Comparison of ENCODE assay signal across 10 cellular contexts in the genomic region with DNA sequence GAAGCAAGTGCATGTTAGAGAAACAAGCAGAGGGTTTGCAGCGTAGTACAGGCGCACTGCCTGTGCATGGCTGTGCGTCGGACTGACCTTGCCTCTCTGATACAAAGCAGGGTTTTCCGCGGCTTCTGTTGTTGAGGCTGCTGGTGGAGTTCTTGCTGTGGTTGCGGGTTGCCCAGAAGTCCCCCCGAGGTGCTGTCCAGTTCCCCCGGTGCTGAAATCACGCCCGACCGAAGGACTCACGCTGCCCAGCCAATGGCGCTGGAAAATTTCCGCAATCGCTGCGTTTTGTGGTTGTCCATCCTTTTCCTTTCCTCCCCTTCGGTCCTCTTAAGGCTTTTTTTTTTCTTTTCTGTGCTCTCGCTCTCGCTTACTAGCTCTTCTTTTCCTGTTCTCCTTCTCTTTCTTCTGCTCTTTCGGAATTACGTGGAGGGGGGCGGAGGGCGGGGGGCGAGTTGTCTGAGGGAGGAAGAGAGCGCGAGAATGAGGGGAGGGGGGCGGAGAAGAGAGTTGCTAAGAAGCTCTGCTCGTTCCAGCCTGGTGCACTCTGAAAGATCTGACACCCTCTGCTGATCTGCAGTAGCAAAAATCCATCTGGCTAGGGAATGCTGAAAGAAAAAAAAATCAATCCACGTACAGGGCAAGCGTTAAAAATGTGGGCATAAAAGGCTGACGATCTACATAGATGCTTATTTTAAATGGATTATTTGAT. TPM values are rescaled to one million over a fixed set of nuclear protein-coding genes. Genes with fewer than 3 reads are reported as not detected.
DNase-seq lines count a peak whose midpoint lies in the region; TF ChIP-seq lines count a peak whose summit lies in the region.
"Had no signal": no experiment of that assay in that cellular context is flagged by ENCODE, and none has a peak within 500 bp of the region (broad histone marks: within the 10 kb centered on the region; RNA-seq: fewer than 3 reads in every experiment).

A gene with protein sequence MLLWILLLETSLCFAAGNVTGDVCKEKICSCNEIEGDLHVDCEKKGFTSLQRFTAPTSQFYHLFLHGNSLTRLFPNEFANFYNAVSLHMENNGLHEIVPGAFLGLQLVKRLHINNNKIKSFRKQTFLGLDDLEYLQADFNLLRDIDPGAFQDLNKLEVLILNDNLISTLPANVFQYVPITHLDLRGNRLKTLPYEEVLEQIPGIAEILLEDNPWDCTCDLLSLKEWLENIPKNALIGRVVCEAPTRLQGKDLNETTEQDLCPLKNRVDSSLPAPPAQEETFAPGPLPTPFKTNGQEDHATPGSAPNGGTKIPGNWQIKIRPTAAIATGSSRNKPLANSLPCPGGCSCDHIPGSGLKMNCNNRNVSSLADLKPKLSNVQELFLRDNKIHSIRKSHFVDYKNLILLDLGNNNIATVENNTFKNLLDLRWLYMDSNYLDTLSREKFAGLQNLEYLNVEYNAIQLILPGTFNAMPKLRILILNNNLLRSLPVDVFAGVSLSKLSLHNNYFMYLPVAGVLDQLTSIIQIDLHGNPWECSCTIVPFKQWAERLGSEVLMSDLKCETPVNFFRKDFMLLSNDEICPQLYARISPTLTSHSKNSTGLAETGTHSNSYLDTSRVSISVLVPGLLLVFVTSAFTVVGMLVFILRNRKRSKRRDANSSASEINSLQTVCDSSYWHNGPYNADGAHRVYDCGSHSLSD (minus strand): TSS at position 558 of the 709 bp plus-strand sequence. CDS start 967 bp downstream, outside the sequence.

- H3K9me3 Mint-ChIP-seq in immature natural killer cell: peaks cover 6 to 49% (median 12%) of the 10 kb centered on the region in 6 donors
- H3K9me3 Mint-ChIP-seq: CD8-positive, alpha-beta T cell had no signal

- WGBS in testis, 2 donors: 2 to 3% methylated on average over 32 of the region's 32 CpGs

- H3K9me3 ChIP-seq in testis: no peaks in the 10 kb centered on the region

- H3K4me3 ChIP-seq in testis: no peak within 1 kb of the TSS

- H3K4me1 Mint-ChIP-seq in immature natural killer cell: peaks cover 0 to 12% of the 10 kb centered on the region in 2 donors

- peaks cover 0 to 8% (median 3%) of the 10 kb centered on the region in 3 donors for H3K36me3 Mint-ChIP-seq in immature natural killer cell
- H3K36me3 Mint-ChIP-seq: CD8-positive, alpha-beta T cell had no signal

- H3K27me3 Mint-ChIP-seq in immature natural killer cell (ENCODE audit: low read depth in 3 of 3): peaks cover 5 to 34% (median 10%) of the 10 kb centered on the region in 3 donors

- intact Hi-C loops in testis (cut with DNase I; ENCODE audit: low total_unique reads): no loop called here

- H3K36me3 ChIP-seq in testis (ENCODE audit: low read depth, missing control alignments): no peaks in the 10 kb centered on the region

- no peak for TF ChIP-seq CTCF in testis (IDR thresholded peaks at IDR 0.05)

- peak within 1 kb of the TSS in 2 of 5 donors; percentile 14 to 15 for H3K4me3 Mint-ChIP-seq in immature natural killer cell
- H3K4me3 Mint-ChIP-seq: CD8-positive, alpha-beta T cell had no signal

- no peak within 1 kb of the TSS for H3K27ac Mint-ChIP-seq in immature natural killer cell
- H3K27ac Mint-ChIP-seq: CD8-positive, alpha-beta T cell had no signal

- TF ChIP-seq POLR2A in testis (IDR thresholded peaks at IDR 0.05): no peak

- peaks cover 5% of the 10 kb centered on the region for H3K4me1 ChIP-seq in testis

- H3K27me3 ChIP-seq in testis: no peaks in the 10 kb centered on the region

- DNase-seq in NCI-H2107 treated with DMSO at 0.1 percent for 48 hours (lab: John Stamatoyannopoulos, UW; ENCODE audit: unreplicated experiment) (peak; percentile 43), NCI-H2107 (lab: John Stamatoyannopoulos, UW) (no peak), NCI-H146 treated with DMSO at 0.1 percent for 48 hours (lab: John Stamatoyannopoulos, UW; ENCODE audit: unreplicated experiment) (peak; percentile 72), immature natural killer cell (peak; percentile 8 to 27 (median 14)), testis (peak; percentile 66)
- no peak for DNase-seq in activated CD4-positive, CD25-positive, alpha-beta regulatory T cell treated with anti-CD3 and anti-CD28 coated beads, Interleukin-2, amount 50 U/mL, for 72 hours
- no peak for DNase-seq in stimulated activated CD4-positive, alpha-beta T cell treated with anti-CD3 and anti-CD28 coated beads, Interleukin-1b, Interleukin-23, amount 100 ng/mL, for 48 hours

- H3K27ac ChIP-seq in angular gyrus (ENCODE audit: low read depth, low read length): peak within 1 kb of the TSS; percentile 93
- no peak within 1 kb of the TSS for H3K27ac ChIP-seq in testis
- H3K27ac ChIP-seq: VCaP had no signal

RNA-seq across cellular contexts. Expression of the gene that starts here (rescaled TPM):
- polyA plus RNA-seq in immature natural killer cell (not detected), testis (ENCODE audit: insufficient read depth, low read depth, low replicate concordance) (0.08 TPM)
- under 1 TPM; 0.06 to 0.08 TPM for total RNA-seq in testis
- total RNA-seq: CD8-positive, alpha-beta T cell had no signal

Comparison
In these comparisons a context has a peak if more than half of its experiments do, and no peak if none do; other contexts are left out.
1. DNase-seq: peak in NCI-H2107 treated with DMSO at 0.1 percent for 48 hours (single experiment) and NCI-H146 treated with DMSO at 0.1 percent for 48 hours (single experiment); none in NCI-H2107 (single experiment), activated CD4-positive, CD25-positive, alpha-beta regulatory T cell treated with anti-CD3 and anti-CD28 coated beads, Interleukin-2, amount 50 U/mL, for 72 hours (single experiment) and stimulated activated CD4-positive, alpha-beta T cell treated with anti-CD3 and anti-CD28 coated beads, Interleukin-1b, Interleukin-23, amount 100 ng/mL, for 48 hours (single experiment).
2. Peak in DNase-seq in immature natural killer cell; RNA of the gene not detected or under 1 TPM.
3. Peak in DNase-seq in testis; RNA of the gene not detected or under 1 TPM.